ENCODE assay signal across 22 cellular contexts in genomic region chr20:33875534-33876026, GRCh38.
DNase-seq lines count a peak whose midpoint lies in the region; ATAC-seq, FAIRE-seq and TF ChIP-seq lines count a peak whose summit lies in the region.
"Had no signal": no experiment of that assay in that cellular context is flagged by ENCODE, and none has a peak within 500 bp of the region (broad histone marks: within the 10 kb centered on the region; RNA-seq: fewer than 3 reads in every experiment).

No MANE protein-coding gene starts in this region.

- H3K27me3 ChIP-seq in H9 (ENCODE audit: insufficient read depth, low read length), result no peaks in the 10 kb centered on the region
- H3K27me3 ChIP-seq: BLaER1 had no signal

- peaks cover 6% of the 10 kb centered on the region; the same call in 1 of the 2 replicates for H3K36me3 ChIP-seq in OCI-LY7 (ENCODE audit: insufficient read depth, low read length)
- H3K36me3 ChIP-seq: BLaER1 had no signal

- H2BK15ac ChIP-seq in H9 (ENCODE audit: low read depth, low read length), result no peak overlapping the region

- H3K79me1 ChIP-seq in H9 (ENCODE audit: insufficient read depth, low read depth, low read length, poor library complexity, severe bottlenecking), result no peaks in the 10 kb centered on the region

- no peak overlapping the region for H4K91ac ChIP-seq in H9 (ENCODE audit: insufficient read length, low read depth, low read length)

- H3K27ac Mint-ChIP-seq in IgD-negative memory B cell (peak overlapping the region; percentile 20 to 54 (median 46)), memory B cell (peak overlapping the region; percentile 21), H9 (0 out of 7 replicates have a peak overlapping the region, but pooled peaks of 1 of the 3 experiments have one; percentile 12)
- H3K27ac Mint-ChIP-seq: CD4-positive, alpha-beta memory T cell had no signal

- H3K23me2 ChIP-seq in H9 (ENCODE audit: insufficient read length, low read depth, low read length, poor library complexity, severe bottlenecking), result no peaks in the 10 kb centered on the region

- H3K79me2 ChIP-seq in OCI-LY7 (ENCODE audit: insufficient read depth, low read depth, low read length), result no peaks in the 10 kb centered on the region
- no peaks in the 10 kb centered on the region for H3K79me2 ChIP-seq in H9 (ENCODE audit: insufficient read depth, low read length)

- intact Hi-C loops in OCI-LY7 (cut with micrococcal nuclease; ENCODE audit: unreplicated experiment), result loop anchor here (1.0 to 2.0 kb wide), 3 partner anchors 8 to 117 kb away; partner anchors contain the start of gene RALY

- DNase-seq in GM13976 (ENCODE audit: low spot score) (peak; percentile 13), OCI-LY7 (ENCODE audit: low spot score) (peak; percentile 80), memory B cell (ENCODE audit: low spot score in 2 of 2) (no peak), DMS53 (lab: John Stamatoyannopoulos, UW) (no peak), H9 (no peak), D721Med (ENCODE audit: insufficient read length, low spot score) (no peak)
- DNase-seq: Caco-2; CD4-positive, alpha-beta memory T cell; GOT3; NCI-H1694; NCI-H2081 treated with DMSO at 0.1 percent for 48 hours; NCI-H2171 treated with DMSO at 0.1 percent for 48 hours; NCI-H446; PC-9; SHP77 treated with DMSO at 0.1 percent for 48 hours; SK-N-SH had no signal

- BruUV-seq in OCI-LY7 (replicated peaks; lab: Mats Ljungman, UMichigan), result no TSS peak

- no peaks in the 10 kb centered on the region for H4K20me1 ChIP-seq in OCI-LY7 (ENCODE audit: insufficient read depth, low read length)
- no peaks in the 10 kb centered on the region for H4K20me1 ChIP-seq in H9 (ENCODE audit: control insufficient read depth, insufficient read depth, insufficient read length)
- H4K20me1 ChIP-seq: BLaER1 had no signal

- no peak for ATAC-seq in memory B cell (ENCODE audit: low read depth)
- ATAC-seq: HCT116 had no signal

- no peak for TF ChIP-seq CTCF in GM13976 (IDR thresholded peaks at IDR 0.05; ENCODE audit: borderline replicate concordance, control extremely low read depth, extremely low read depth, insufficient read depth, missing control alignments)
- no peak for TF ChIP-seq CTCF in OCI-LY7 (conservative IDR thresholded peaks at IDR 0.05; ENCODE audit: low read length)
- TF ChIP-seq CTCF in H9 (conservative IDR thresholded peaks at IDR 0.05), result no peak
- no peak for TF ChIP-seq CTCF in D721Med (IDR thresholded peaks at IDR 0.05; ENCODE audit: insufficient read depth, missing control alignments)

- no peaks in the 10 kb centered on the region for H3K9me2 ChIP-seq in OCI-LY7 (ENCODE audit: insufficient read depth, low read length)
- H3K9me2 ChIP-seq: SK-N-SH had no signal

- H2BK120ac ChIP-seq in H9 (ENCODE audit: low read depth, low read length, poor library complexity, severe bottlenecking), result no peak overlapping the region

- H3K9ac ChIP-seq in H9 (ENCODE audit: extremely low read depth, insufficient read length, low read length), result no peak overlapping the region
- H3K9ac ChIP-seq: BLaER1, SK-N-SH had no signal

- H4K8ac ChIP-seq in H9 (replicated peaks; ENCODE audit: insufficient read length, low read depth, low read length), result no peak overlapping the region

- H3T11ph ChIP-seq in H9 (ENCODE audit: low read length), result no peak overlapping the region

- H3K4me1 ChIP-seq in OCI-LY7 (ENCODE audit: insufficient read depth, low read length, poor library complexity, severe bottlenecking), result peaks cover 53% of the 10 kb centered on the region
- H3K4me1 ChIP-seq in H9 (ENCODE audit: insufficient read depth, low read length), result no peaks in the 10 kb centered on the region
- H3K4me1 ChIP-seq: Caco-2 had no signal

- H3K27ac ChIP-seq in OCI-LY7 (ENCODE audit: low read depth, low read length, poor library complexity, severe bottlenecking), result peak overlapping the region; percentile 93
- no peak overlapping the region for H3K27ac ChIP-seq in H9 (ENCODE audit: insufficient read length, low read depth, low read length)
- H3K27ac ChIP-seq: BLaER1, HL-60, PC-9, RWPE1 had no signal

- no peak overlapping the region for H2BK12ac ChIP-seq in H9 (ENCODE audit: insufficient read length, low read depth, low read length)

- peak overlapping the region in 2 of 4 donors; percentile 10 to 13 for H3K4me3 Mint-ChIP-seq in IgD-negative memory B cell
- H3K4me3 Mint-ChIP-seq in memory B cell, result no peak overlapping the region
- no peak overlapping the region for H3K4me3 Mint-ChIP-seq in H9
- H3K4me3 Mint-ChIP-seq: CD4-positive, alpha-beta memory T cell had no signal

- H3K9me3 Mint-ChIP-seq in IgD-negative memory B cell, result peaks cover 0 to 4% (median 0%) of the 10 kb centered on the region in 3 donors
- peaks cover 2% of the 10 kb centered on the region for H3K9me3 Mint-ChIP-seq in memory B cell
- peaks cover 12 to 19% of the 10 kb centered on the region in 2 experiments; a peak in 4 of 5 replicates for H3K9me3 Mint-ChIP-seq in H9

- CTCF ChIA-PET in OCI-LY7 (lab: Charles Lee; ENCODE audit: unreplicated experiment), result interaction anchor here (0.6 kb wide), 1 partner anchor 81 kb away, joined by 3 read pairs; no protein-coding TSS in a partner anchor

- peaks cover 10 to 20% (median 11%) of the 10 kb centered on the region in 3 donors for H3K4me1 Mint-ChIP-seq in IgD-negative memory B cell
- H3K4me1 Mint-ChIP-seq in memory B cell, result peaks cover 14% of the 10 kb centered on the region
- peaks cover 8 to 9% of the 10 kb centered on the region in 2 experiments for H3K4me1 Mint-ChIP-seq in H9
- H3K4me1 Mint-ChIP-seq: CD4-positive, alpha-beta memory T cell had no signal

- no peak overlapping the region for H3K4ac ChIP-seq in H9 (ENCODE audit: low read depth, low read length)

- H3K56ac ChIP-seq in H9 (ENCODE audit: insufficient read length, low read depth, low read length), result no peak overlapping the region

- peak overlapping the region; percentile 87 for H3K4me2 ChIP-seq in OCI-LY7 (ENCODE audit: low read length)
- no peak overlapping the region for H3K4me2 ChIP-seq in H9 (ENCODE audit: insufficient read depth, insufficient read length, low read length)
- H3K4me2 ChIP-seq: BLaER1, PC-9, SK-N-SH had no signal

- H3K36me3 Mint-ChIP-seq in IgD-negative memory B cell (peaks cover 2% of the 10 kb centered on the region), memory B cell (no peaks in the 10 kb centered on the region), H9 (ENCODE audit: insufficient read depth in 1 of 3, low read depth in 3 of 3) (peaks cover 2 to 8% (median 7%) of the 10 kb centered on the region in 3 experiments; a peak in 4 of 7 replicates)

- no peak overlapping the region for H2BK20ac ChIP-seq in H9 (ENCODE audit: low read depth, low read length, poor library complexity, severe bottlenecking)

- H3K27me3 Mint-ChIP-seq in IgD-negative memory B cell (no peaks in the 10 kb centered on the region), memory B cell (no peaks in the 10 kb centered on the region), H9 (ENCODE audit: low read depth) (peaks cover 3% of the 10 kb centered on the region; the same call in 1 of the 2 replicates)

- in situ Hi-C loops in GM13976 (cut with MboI; ENCODE audit: low sequenced_read_pairs, unreplicated experiment), result no loop called here

- H3K4me3 ChIP-seq in OCI-LY7 (ENCODE audit: low read depth, low read length, poor library complexity, severe bottlenecking), result peak overlapping the region; percentile 54
- H3K4me3 ChIP-seq: BLaER1, PC-9 had no signal

- H3K18ac ChIP-seq in H9 (ENCODE audit: insufficient read length, low read depth, low read length), result no peak overlapping the region

- WGBS in H9 (ENCODE audit: extremely low coverage, insufficient read length, low lambda C conversion rate), result no CpG with 5 or more reads among the region's 6 CpGs

- no peak overlapping the region; the same call in 1 of the 2 replicates for H2AFZ ChIP-seq in OCI-LY7 (ENCODE audit: low read length)
- no peak overlapping the region for H2AFZ ChIP-seq in H9 (ENCODE audit: low read length)
- H2AFZ ChIP-seq: PC-9 had no signal

- H3K9me3 ChIP-seq in OCI-LY7 (ENCODE audit: low read length) (peaks cover 24% of the 10 kb centered on the region; the same call in 1 of the 2 replicates), H9 (ENCODE audit: control insufficient read depth, low read depth, low read length) (no peaks in the 10 kb centered on the region)

- no peak for FAIRE-seq in D721Med (lab: Jason Lieb, UNC)
- FAIRE-seq: G401.6 had no signal

- no peak overlapping the region for H3K23ac ChIP-seq in H9 (ENCODE audit: insufficient read length, low read depth, low read length)

- no peak overlapping the region for H3K14ac ChIP-seq in H9 (ENCODE audit: insufficient read depth, low read length)

- H2AK5ac ChIP-seq in H9 (ENCODE audit: insufficient read length, low read length), result no peak overlapping the region

- H4K5ac ChIP-seq in H9 (ENCODE audit: insufficient read length, low read depth, low read length), result no peak overlapping the region

- H2BK5ac ChIP-seq in H9 (ENCODE audit: insufficient read length, low read length), result no peak overlapping the region

- POLR2A ChIA-PET in OCI-LY7 (lab: Charles Lee), result interaction anchor here (0.6 to 3.5 kb wide), 5 partner anchors 8 to 238 kb away, joined by 3 to 12 read pairs (median 4); partner anchors contain the start of gene EIF2S2

Comparison
In these comparisons a context has a peak if more than half of its experiments do, and no peak if none do; other contexts are left out.
1. DNase-seq: peak in GM13976 (single experiment) and OCI-LY7 (single experiment); none in memory B cell (0 of 2), DMS53 (single experiment), H9 (single experiment) and D721Med (single experiment).